In the genomic region with DNA sequence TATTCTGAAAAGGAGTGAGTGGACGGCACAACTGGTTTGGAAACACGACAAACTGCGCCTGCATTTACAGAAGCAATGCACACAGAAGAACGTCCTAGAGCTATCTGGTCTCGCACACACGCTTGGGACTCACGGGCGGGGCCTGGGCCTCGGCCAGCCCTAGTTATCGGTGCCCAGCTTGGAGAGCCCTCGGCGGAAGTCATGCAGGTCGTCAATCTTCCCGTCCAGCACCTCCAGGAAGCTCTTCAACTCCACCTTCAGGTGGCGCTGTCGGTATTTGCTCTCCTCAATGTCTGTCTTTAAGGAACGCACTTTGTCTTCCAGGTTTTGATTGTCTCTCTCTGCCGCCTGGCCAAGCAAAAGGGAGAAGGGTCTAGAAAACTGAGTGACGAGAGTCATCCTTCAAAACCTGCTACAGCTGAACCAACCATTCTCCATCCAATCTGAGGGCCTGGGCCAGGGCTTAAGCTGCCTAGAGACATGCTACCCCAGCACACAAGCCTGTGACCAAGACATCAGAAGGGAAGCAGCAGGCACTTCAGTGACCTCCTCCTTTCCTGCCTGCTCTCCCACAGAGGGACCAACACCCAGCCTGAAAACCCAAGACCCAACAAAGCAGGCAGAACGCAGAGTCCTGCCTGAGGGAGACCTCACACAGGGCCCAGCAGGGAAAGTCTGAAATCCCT, we compare ENCODE assay signal across 8 cellular contexts.
DNase-seq lines count a peak whose midpoint lies in the region; ATAC-seq and FAIRE-seq lines count a peak whose summit lies in the region.

No MANE protein-coding gene starts in this region.

- no peak overlapping the region for H3K9ac ChIP-seq in rectal smooth muscle tissue (ENCODE audit: low read length)

- ATAC-seq in HG02884 (IDR thresholded peaks at IDR 0.05; ENCODE audit: unreplicated experiment), result no peak

- DNase-seq in NCI-H1436 (lab: John Stamatoyannopoulos, UW), result peak; percentile 8
- DNase-seq in NCI-H1436 treated with DMSO at 0.1 percent for 48 hours (lab: John Stamatoyannopoulos, UW), result no peak
- peak; percentile 77 for DNase-seq in HuH-7 (ENCODE audit: low spot score)
- DNase-seq in RCC 7860 (ENCODE audit: low spot score), result peak; percentile 57
- DNase-seq in anterior cingulate cortex (lab: John Stamatoyannopoulos, UW), result peak in 30 of 58 donors; percentile 6 to 75 (median 26)
- DNase-seq in hepatic stellate cell (ENCODE audit: low spot score), result peak; percentile 72

- H3K27me3 ChIP-seq in rectal smooth muscle tissue (ENCODE audit: control insufficient read depth, insufficient read depth, low read length), result no peaks in the 10 kb centered on the region

- peak overlapping the region; percentile 22 for H3K4me3 ChIP-seq in rectal smooth muscle tissue (ENCODE audit: low read length)

- peak overlapping the region; percentile 41 for H3K27ac ChIP-seq in rectal smooth muscle tissue (ENCODE audit: low read depth, low read length)

- FAIRE-seq in RCC 7860 (lab: Jason Lieb, UNC), result no peak

- no peaks in the 10 kb centered on the region for H3K4me1 ChIP-seq in rectal smooth muscle tissue (ENCODE audit: control insufficient read depth, insufficient read depth, low read length)

- H3K36me3 ChIP-seq in rectal smooth muscle tissue (ENCODE audit: control insufficient read depth, insufficient read depth, low read length), result no peaks in the 10 kb centered on the region
